ENCODE assay signal across 8 cellular contexts in genomic region chr12:99985129-99985570, GRCh38. TPM values are rescaled to one million over a fixed set of nuclear protein-coding genes. Genes with fewer than 3 reads are reported as not detected.
DNase-seq lines count a peak whose midpoint lies in the region; ATAC-seq and TF ChIP-seq lines count a peak whose summit lies in the region.

No MANE protein-coding gene starts in this region.

- peaks cover 30% of the 10 kb centered on the region for H3K4me1 ChIP-seq in BLaER1

- H3K36me3 Mint-ChIP-seq in dendritic cell treated with granulocyte-macrophage colony-stimulating factor and Interleukin-4, amounts not matched to agents 40 ng/mL and 50 ng/mL, for 4 days (ENCODE audit: low read depth), result no peaks in the 10 kb centered on the region
- no peaks in the 10 kb centered on the region for H3K36me3 Mint-ChIP-seq in natural killer cell

- H3K9ac ChIP-seq in BLaER1, result peak overlapping the region; percentile 89

- H4K20me1 ChIP-seq in BLaER1, result no peaks in the 10 kb centered on the region

- H3K27ac ChIP-seq in BLaER1, result peak overlapping the region; percentile 92

- peak; percentile 52 for ATAC-seq in GM21526 (IDR thresholded peaks at IDR 0.05; ENCODE audit: low FRiP score, unreplicated experiment)
- ATAC-seq in natural killer cell, result no peak

- peak overlapping the region; percentile 85 for H3K4me3 ChIP-seq in BLaER1

- no peaks in the 10 kb centered on the region for H3K36me3 ChIP-seq in BLaER1

- no peak for TF ChIP-seq CTCF in natural killer cell (IDR thresholded peaks at IDR 0.05)

- H3K4me1 Mint-ChIP-seq in dendritic cell treated with granulocyte-macrophage colony-stimulating factor and Interleukin-4, amounts not matched to agents 40 ng/mL and 50 ng/mL, for 4 days (ENCODE audit: low read depth), result peaks cover 6% of the 10 kb centered on the region
- H3K4me1 Mint-ChIP-seq in natural killer cell, result peaks cover 0 to 6% of the 10 kb centered on the region in 2 donors

- no peak overlapping the region for H3K27ac Mint-ChIP-seq in dendritic cell treated with granulocyte-macrophage colony-stimulating factor and Interleukin-4, amounts not matched to agents 40 ng/mL and 50 ng/mL, for 4 days
- H3K27ac Mint-ChIP-seq in natural killer cell, result no peak overlapping the region

- H3K4me2 ChIP-seq in BLaER1, result peak overlapping the region; percentile 91

- H3K27me3 Mint-ChIP-seq in dendritic cell treated with granulocyte-macrophage colony-stimulating factor and Interleukin-4, amounts not matched to agents 40 ng/mL and 50 ng/mL, for 4 days, result peaks cover 51% of the 10 kb centered on the region
- peaks cover 29 to 36% of the 10 kb centered on the region in 2 donors for H3K27me3 Mint-ChIP-seq in natural killer cell (ENCODE audit: low read depth in 2 of 2)

- no peaks in the 10 kb centered on the region for H3K9me3 Mint-ChIP-seq in dendritic cell treated with granulocyte-macrophage colony-stimulating factor and Interleukin-4, amounts not matched to agents 40 ng/mL and 50 ng/mL, for 4 days
- H3K9me3 Mint-ChIP-seq in natural killer cell, result no peaks in the 10 kb centered on the region

- H3K4me3 Mint-ChIP-seq in dendritic cell treated with granulocyte-macrophage colony-stimulating factor and Interleukin-4, amounts not matched to agents 40 ng/mL and 50 ng/mL, for 4 days, result peak overlapping the region; percentile 52
- peak overlapping the region; percentile 25 for H3K4me3 Mint-ChIP-seq in natural killer cell

- intact Hi-C loops in dendritic cell treated with granulocyte-macrophage colony-stimulating factor and Interleukin-4, amounts not matched to agents 40 ng/mL and 50 ng/mL, for 4 days (cut with micrococcal nuclease), result no loop called here
- intact Hi-C loops in natural killer cell (cut with micrococcal nuclease), result no loop called here

- DNase-seq in NCI-H526 treated with DMSO at 0.1 percent for 48 hours (lab: John Stamatoyannopoulos, UW) (peak; percentile 65), natural killer cell (no peak), AG08396 (ENCODE audit: low spot score) (no peak), NK-92 (lab: John Stamatoyannopoulos, UW; ENCODE audit: unreplicated experiment) (no peak), NCI-H2196 (lab: John Stamatoyannopoulos, UW; ENCODE audit: unreplicated experiment) (no peak)

- H3K27me3 ChIP-seq in BLaER1, result no peaks in the 10 kb centered on the region

- 0 out of 2 replicates have a peak, but pooled peaks cover 5% of the 10 kb centered on the region for H3K9me3 ChIP-seq in BLaER1

RNA-seq across cellular contexts. Expression of gene ANKS1B, which starts 0.4 kb away (rescaled TPM):
- not detected for total RNA-seq in natural killer cell
